27 cellular contexts compared by ENCODE assay signal in genomic region chr18:55433140-55433539, GRCh38.
"Had no signal": no experiment of that assay in that cellular context is flagged by ENCODE, and none has a peak within 500 bp of the region (broad histone marks: within the 10 kb centered on the region; RNA-seq: fewer than 3 reads in every experiment).

No MANE protein-coding gene starts in this region.

- H3K27ac ChIP-seq: breast epithelium, gastroesophageal sphincter, neural progenitor cell, parathyroid adenoma, right atrium auricular region, spleen, suprapubic skin, tibial artery, upper lobe of right lung had no signal

- H3K36me3 ChIP-seq: breast epithelium, gastroesophageal sphincter, neural progenitor cell, right atrium auricular region, spleen, suprapubic skin, tibial artery, upper lobe of right lung had no signal

- H3K79me2 ChIP-seq: parathyroid adenoma had no signal

- H3K9me3 ChIP-seq: breast epithelium, gastroesophageal sphincter, right atrium auricular region, spleen, suprapubic skin, tibial artery, upper lobe of right lung had no signal

- H3K4me1 ChIP-seq: breast epithelium, parathyroid adenoma, tibial artery had no signal

- DNase-seq: activated CD4-positive, alpha-beta memory T cell treated with anti-CD3 and anti-CD28 coated beads, Interleukin-2, amount 10 ng/mL, durations not matched to agents 7 days and 5 days; activated CD4-positive, alpha-beta T cell treated with anti-CD3 and anti-CD28 coated beads for 1 hour; activated CD4-positive, alpha-beta T cell treated with anti-CD3 and anti-CD28 coated beads, Interleukin-2, amount 10 ng/mL, durations not matched to agents 7 days and 5 days; activated naive CD8-positive, alpha-beta T cell treated with anti-CD3 and anti-CD28 coated beads, Interleukin-2, amount 50 U/mL, for 24 hours; activated T-cell treated with anti-CD3 and anti-CD28 coated beads, Interleukin-2, amount 50 U/mL, for 48 hours; amygdala; effector CD4-positive, alpha-beta T cell; head of caudate nucleus; hypothalamus; immature natural killer cell; kidney; left colon; mammary epithelial cell; midbrain; naive thymus-derived CD8-positive, alpha-beta T cell; occipital lobe; spleen; stimulated activated naive CD4-positive, alpha-beta T cell; T-helper 2 cell; tibial artery; upper lobe of right lung had no signal

- H3K4me3 ChIP-seq: breast epithelium, gastroesophageal sphincter, neural progenitor cell, right atrium auricular region, spleen, suprapubic skin, tibial artery, upper lobe of right lung had no signal

- H2AFZ ChIP-seq: neural progenitor cell, parathyroid adenoma had no signal

- H3K27me3 ChIP-seq: breast epithelium, gastroesophageal sphincter, neural progenitor cell, right atrium auricular region, spleen, suprapubic skin, tibial artery, upper lobe of right lung had no signal

- H3K9ac ChIP-seq: neural progenitor cell, parathyroid adenoma had no signal

- ATAC-seq: activated naive CD8-positive, alpha-beta T cell treated with anti-CD3 and anti-CD28 coated beads, Interleukin-2, amount 50 U/mL, for 24 hours; gastroesophageal sphincter; left colon; naive thymus-derived CD8-positive, alpha-beta T cell; upper lobe of right lung had no signal
